8 cellular contexts compared by ENCODE assay signal in genomic region chr9:33473216-33473615, GRCh38. TPM values are rescaled to one million over a fixed set of nuclear protein-coding genes. Genes with fewer than 3 reads are reported as not detected.
DNase-seq lines count a peak whose midpoint lies in the region; FAIRE-seq and TF ChIP-seq lines count a peak whose summit lies in the region.

No MANE protein-coding gene starts in this region.

- no peak for TF ChIP-seq EP300 in neural cell (conservative IDR thresholded peaks at IDR 0.05; ENCODE audit: poor library complexity, severe bottlenecking)

- peak overlapping the region; percentile 88 for H3K9ac ChIP-seq in BLaER1
- H3K9ac ChIP-seq in MM.1S (ENCODE audit: low read length), result peak overlapping the region; percentile 82
- H3K9ac ChIP-seq in endocrine pancreas (ENCODE audit: control insufficient read depth, insufficient read depth, low read length), result peak overlapping the region; percentile 80
- H3K9ac ChIP-seq in neural cell (ENCODE audit: low read length), result peak overlapping the region; percentile 70

- H3K4me1 ChIP-seq in BLaER1, result peaks cover 23% of the 10 kb centered on the region
- peaks cover 13% of the 10 kb centered on the region for H3K4me1 ChIP-seq in MM.1S (ENCODE audit: low read length)
- H3K4me1 ChIP-seq in endocrine pancreas (ENCODE audit: control insufficient read depth, insufficient read depth, low read length), result no peaks in the 10 kb centered on the region

- no peaks in the 10 kb centered on the region for H3K9me2 ChIP-seq in MM.1S (replicated peaks; ENCODE audit: insufficient read depth, low read length)
- H3K9me2 ChIP-seq in neural cell (ENCODE audit: insufficient read depth, low read length), result no peaks in the 10 kb centered on the region

- no peak for TF ChIP-seq RAD21 in neural cell (conservative IDR thresholded peaks at IDR 0.05)

- peak overlapping the region; percentile 96 for H3K4me2 ChIP-seq in BLaER1
- H3K4me2 ChIP-seq in MM.1S (ENCODE audit: low read depth, low read length), result peak overlapping the region; percentile 73
- peak overlapping the region; percentile 95 for H3K4me2 ChIP-seq in neural cell (ENCODE audit: low read length)

- H3F3A ChIP-seq in MM.1S (ENCODE audit: insufficient read depth, low read length), result no peaks in the 10 kb centered on the region
- H3F3A ChIP-seq in neural cell (ENCODE audit: insufficient read depth, low read length, poor library complexity, severe bottlenecking), result no peaks in the 10 kb centered on the region

- DNase-seq in MM.1S (no peak), D721Med (ENCODE audit: insufficient read length, low spot score) (no peak), SK-N-DZ (ENCODE audit: low spot score) (no peak)
- DNase-seq in NK-92 treated with Interleukin-12 subunit alpha and Interleukin-12 subunit beta, amount 100 ng/mL, for 24 hours (lab: John Stamatoyannopoulos, UW), result no peak
- no peak for DNase-seq in stimulated activated CD4-positive, alpha-beta T cell treated with anti-CD3 and anti-CD28 coated beads, Interleukin-4, amount 100 ng/mL, for 24 hours

- peaks cover 41% of the 10 kb centered on the region for H3K79me2 ChIP-seq in MM.1S (ENCODE audit: low read length)
- H3K79me2 ChIP-seq in neural cell (replicated peaks; ENCODE audit: insufficient read depth, low read length), result peaks cover 10% of the 10 kb centered on the region

- H3K27ac ChIP-seq in BLaER1 (peak overlapping the region; percentile 80), MM.1S (ENCODE audit: low read length) (no peak overlapping the region), neural cell (ENCODE audit: low read length) (peak overlapping the region; percentile 21)

- H3K36me3 ChIP-seq in BLaER1 (peaks cover 43% of the 10 kb centered on the region), MM.1S (replicated peaks; ENCODE audit: insufficient read depth, low read length) (peaks cover 11% of the 10 kb centered on the region; the same call in 1 of the 2 replicates), endocrine pancreas (ENCODE audit: control insufficient read depth, insufficient read depth, low read length) (no peaks in the 10 kb centered on the region), neural cell (ENCODE audit: insufficient read depth, low read length) (no peaks in the 10 kb centered on the region)

- H3K27me3 ChIP-seq in BLaER1 (no peaks in the 10 kb centered on the region), MM.1S (replicated peaks; ENCODE audit: insufficient read depth, low read length) (no peaks in the 10 kb centered on the region), endocrine pancreas (ENCODE audit: control insufficient read depth, insufficient read depth, low read length) (no peaks in the 10 kb centered on the region), neural cell (ENCODE audit: insufficient read depth, low read depth, low read length) (no peaks in the 10 kb centered on the region)

- no peaks in the 10 kb centered on the region for H3K9me3 ChIP-seq in BLaER1
- no peaks in the 10 kb centered on the region for H3K9me3 ChIP-seq in MM.1S (replicated peaks; ENCODE audit: insufficient read depth, low read length)
- no peaks in the 10 kb centered on the region for H3K9me3 ChIP-seq in endocrine pancreas (ENCODE audit: control insufficient read depth, low read length)
- no peaks in the 10 kb centered on the region for H3K9me3 ChIP-seq in neural cell (ENCODE audit: low read length)

- H4K20me1 ChIP-seq in BLaER1, result peaks cover 34% of the 10 kb centered on the region
- H4K20me1 ChIP-seq in MM.1S (ENCODE audit: insufficient read depth, low read length), result no peaks in the 10 kb centered on the region
- H4K20me1 ChIP-seq in neural cell (ENCODE audit: insufficient read depth), result no peaks in the 10 kb centered on the region

- H2AFZ ChIP-seq in MM.1S (ENCODE audit: low read length), result peak overlapping the region; percentile 73
- H2AFZ ChIP-seq in neural cell (ENCODE audit: low read depth, low read length), result peak overlapping the region; percentile 54

- TF ChIP-seq CTCF in MM.1S (IDR thresholded peaks at IDR 0.05; ENCODE audit: low read length) (no peak), neural cell (IDR thresholded peaks at IDR 0.05; ENCODE audit: poor library complexity, severe bottlenecking) (no peak), D721Med (IDR thresholded peaks at IDR 0.05; ENCODE audit: insufficient read depth, missing control alignments) (no peak)

- H3K4me3 ChIP-seq in BLaER1 (peak overlapping the region; percentile 97), MM.1S (ENCODE audit: low read length) (peak overlapping the region; percentile 98), endocrine pancreas (ENCODE audit: control insufficient read depth, insufficient read depth, low read length) (peak overlapping the region; percentile 95), neural cell (ENCODE audit: low read length) (peak overlapping the region; percentile 84)

- FAIRE-seq in D721Med (lab: Jason Lieb, UNC), result no peak

TF ChIP-seq in neural cell, 6 proteins besides CTCF, POLR2A, EP300 and RAD21:
- TF ChIP-seq EZH2 (IDR thresholded peaks at IDR 0.05; ENCODE audit: borderline replicate concordance, insufficient read depth, low read length, poor library complexity, severe bottlenecking) (no peak), MXI1 (conservative IDR thresholded peaks at IDR 0.05; ENCODE audit: poor library complexity, severe bottlenecking) (no peak), TAF1 (IDR thresholded peaks at IDR 0.05; ENCODE audit: low read depth) (no peak), SMC3 (conservative IDR thresholded peaks at IDR 0.05; ENCODE audit: poor library complexity) (no peak), POLR2AphosphoS5 (IDR thresholded peaks at IDR 0.05) (no peak), REST (IDR thresholded peaks at IDR 0.05; ENCODE audit: borderline replicate concordance) (no peak)

RNA-seq across cellular contexts. Expression of gene NOL6, which starts 0.5 kb away (rescaled TPM):
- 15.5 and 17.8 TPM in 2 replicates for polyA plus RNA-seq in neural cell
- 17.7 and 22.9 TPM in 2 replicates for polyA minus RNA-seq in neural cell
- polyA plus RNA-seq in SK-N-DZ (2014; cell fraction: cytosol; rRNA removed), result 43.0 and 43.5 TPM in 2 replicates
- polyA plus RNA-seq in SK-N-DZ (2014; cell fraction: nucleus; rRNA removed), result 85.6 and 85.8 TPM in 2 replicates

RNA-seq across cellular contexts. Expression of gene AQP3, which starts 25.8 kb away (rescaled TPM):
- polyA plus RNA-seq in neural cell, result 0.76 TPM in 1 of 2 replicates, not detected in the other
- polyA minus RNA-seq in neural cell, result not detected in 2 replicates
- 0.51 and 2.2 TPM in 2 replicates for polyA plus RNA-seq in SK-N-DZ (2014; cell fraction: cytosol; rRNA removed)
- polyA plus RNA-seq in SK-N-DZ (2014; cell fraction: nucleus; rRNA removed), result 0.58 TPM in 1 of 2 replicates, not detected in the other

RNA-seq across cellular contexts. Expression of gene ANKRD18B, which starts 50.8 kb away (rescaled TPM):
- 2.2 TPM in 1 of 2 replicates, not detected in the other for polyA plus RNA-seq in neural cell
- polyA minus RNA-seq in neural cell, result 0.23 and 0.73 TPM in 2 replicates
- polyA plus RNA-seq in SK-N-DZ (2014; cell fraction: cytosol; rRNA removed), result 5.9 and 8.1 TPM in 2 replicates
- polyA plus RNA-seq in SK-N-DZ (2014; cell fraction: nucleus; rRNA removed), result 3.0 and 8.7 TPM in 2 replicates
